8 cellular contexts compared by ENCODE assay signal in the genomic region with DNA sequence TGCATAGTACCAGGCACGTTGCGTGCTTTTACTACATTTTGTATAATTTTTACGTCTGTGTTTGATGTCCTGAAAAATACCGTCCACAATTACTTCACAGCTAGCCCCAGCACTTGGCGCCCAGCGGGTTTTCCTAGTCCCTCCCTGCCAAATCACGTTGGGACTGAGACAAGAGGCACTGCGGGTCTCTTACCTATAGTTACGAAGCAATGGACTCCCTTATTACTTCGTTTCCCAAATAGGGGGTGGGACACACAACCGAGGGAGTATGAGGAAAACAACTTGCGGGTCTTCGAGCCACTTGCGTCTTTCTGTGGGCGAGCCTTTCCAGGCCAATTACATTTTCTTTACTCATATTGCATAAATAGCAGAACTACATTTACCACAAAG. TPM values are rescaled to one million over a fixed set of nuclear protein-coding genes. Genes with fewer than 3 reads are reported as not detected.
DNase-seq lines count a peak whose midpoint lies in the region; ATAC-seq, FAIRE-seq and TF ChIP-seq lines count a peak whose summit lies in the region.

No MANE protein-coding gene starts in this region.

- H3K4me1 ChIP-seq in DOHH2 (ENCODE audit: control insufficient read depth, low read length): peaks cover 26% of the 10 kb centered on the region
- H3K4me1 ChIP-seq in MM.1S (ENCODE audit: low read length): peaks cover 13% of the 10 kb centered on the region
- peaks cover 22% of the 10 kb centered on the region for H3K4me1 ChIP-seq in HepG2 (ENCODE audit: insufficient read depth, low read length)
- peaks cover 0 to 10% of the 10 kb centered on the region in 2 donors for H3K4me1 ChIP-seq in thyroid gland

- ATAC-seq in HepG2: peak; percentile 15
- no peak for ATAC-seq in HG03439 (IDR thresholded peaks at IDR 0.05; ENCODE audit: unreplicated experiment)
- ATAC-seq in HG02588 (IDR thresholded peaks at IDR 0.05; ENCODE audit: unreplicated experiment): no peak
- ATAC-seq in GM18870 (IDR thresholded peaks at IDR 0.05; ENCODE audit: unreplicated experiment): no peak

- peaks cover 7% of the 10 kb centered on the region for H3K27me3 Mint-ChIP-seq in brain

- H3K27me3 ChIP-seq in DOHH2 (ENCODE audit: control insufficient read depth, low read length) (no peaks in the 10 kb centered on the region), MM.1S (replicated peaks; ENCODE audit: insufficient read depth, low read length) (no peaks in the 10 kb centered on the region), HepG2 (ENCODE audit: control insufficient read depth in 1 of 2, insufficient read depth in 2 of 2, low read length in 2 of 2) (no peaks in the 10 kb centered on the region; a peak in 1 of 5 replicates), thyroid gland (no peaks in the 10 kb centered on the region)

- no peak for FAIRE-seq in HepG2 (lab: Jason Lieb, UNC)

- peaks cover 0 to 3% (median 0%) of the 10 kb centered on the region in 5 experiments for H3K9me3 Mint-ChIP-seq in brain

- peak overlapping the region; percentile 86 for H2AFZ ChIP-seq in MM.1S (ENCODE audit: low read length)
- peak overlapping the region; percentile 93 for H2AFZ ChIP-seq in HepG2 (ENCODE audit: low read length)

- peak overlapping the region; percentile 63 for H3K4me2 ChIP-seq in DOHH2 (ENCODE audit: low read length)
- peak overlapping the region; percentile 96 for H3K4me2 ChIP-seq in MM.1S (ENCODE audit: low read depth, low read length)
- H3K4me2 ChIP-seq in HepG2 (ENCODE audit: low read depth, low read length): peak overlapping the region; percentile 91

- peaks cover 46% of the 10 kb centered on the region for H3K4me1 Mint-ChIP-seq in brain

- TF ChIP-seq CTCF in DOHH2 (IDR thresholded peaks at IDR 0.05; ENCODE audit: low read depth, low read length, poor library complexity, severe bottlenecking): no peak
- no peak for TF ChIP-seq CTCF in MM.1S (IDR thresholded peaks at IDR 0.05; ENCODE audit: low read length)
- no peak for TF ChIP-seq CTCF in brain (conservative IDR thresholded peaks at IDR 0.05)
- TF ChIP-seq CTCF in HepG2 (CRISPR knock-in tag; IDR thresholded peaks at IDR 0.05): no peak
- TF ChIP-seq CTCF in thyroid gland (IDR thresholded peaks at IDR 0.05): no peak

- no peak for TF ChIP-seq RAD21 in HepG2 (CRISPR knock-in tag; IDR thresholded peaks at IDR 0.05)

- peak overlapping the region; percentile 92 to 99 (median 98) for H3K4me3 Mint-ChIP-seq in brain

- intact Hi-C loops in HepG2 (cut with micrococcal nuclease; ENCODE audit: unreplicated experiment) (loop anchor here (10.0 kb wide), 1 partner anchor 898 kb away; no protein-coding TSS in a partner anchor), thyroid gland (cut with DNase I) (no loop called here)

- CTCF ChIA-PET in HepG2 (lab: Yijun Ruan, JAX; ENCODE audit: low intra/inter-chr PET ratio, low total read pairs): no interaction called here

- peak; percentile 28 for DNase-seq in MM.1S
- no peak for DNase-seq in HepG2 (ENCODE audit: low spot score)
- DNase-seq in thyroid gland: peak in 1 of 2 donors; percentile 12

- TSS peak; percentile 92 for BruUV-seq in HepG2 (replicated peaks; lab: Mats Ljungman, UMichigan)

- TF ChIP-seq EP300 in HepG2 (IDR thresholded peaks at IDR 0.05; ENCODE audit: low read depth in 2 of 2, low read length in 2 of 2) (no peak), HepG2 (CRISPR knock-in tag; IDR thresholded peaks at IDR 0.05; ENCODE audit: borderline replicate concordance) (no peak)

- H3K9me3 ChIP-seq in DOHH2 (ENCODE audit: control insufficient read depth, insufficient read depth, low read length) (no peaks in the 10 kb centered on the region), MM.1S (replicated peaks; ENCODE audit: insufficient read depth, low read length) (no peaks in the 10 kb centered on the region), HepG2 (ENCODE audit: low read length) (no peaks in the 10 kb centered on the region), thyroid gland (no peaks in the 10 kb centered on the region)

- H3K36me3 ChIP-seq in DOHH2 (ENCODE audit: control insufficient read depth, low read length) (peaks cover 5% of the 10 kb centered on the region; the same call in 1 of the 2 replicates), MM.1S (replicated peaks; ENCODE audit: insufficient read depth, low read length) (no peaks in the 10 kb centered on the region), HepG2 (replicated peaks in 1 of 2; ENCODE audit: control insufficient read depth in 1 of 2, insufficient read depth in 2 of 2, low read length in 2 of 2) (no peaks in the 10 kb centered on the region), thyroid gland (no peaks in the 10 kb centered on the region)

- WGBS in HepG2 (ENCODE audit: low lambda C conversion rate): 36% methylated on average over 15 of the region's 15 CpGs
- WGBS in thyroid gland, 2 donors: 1 to 2% methylated on average over 14 to 15 of the region's 15 CpGs

- in situ Hi-C loops in HepG2 (cut with HindIII; ENCODE audit: extremely low pct_ligation_motif_present, low pct_unique_long_range_greater_than_20kb): loop anchor here (25.0 kb wide), 1 partner anchor 895 kb away; a partner anchor contains a TSS

- H3K27ac Mint-ChIP-seq in brain: peak overlapping the region; percentile 97 to 100 (median 99)

- POLR2A ChIA-PET in HepG2 (lab: Yijun Ruan, JAX): interaction anchor here (1.0 to 1.3 kb wide), 3 partner anchors 16 to 460 kb away, joined by 3 to 4 read pairs (median 4); a partner anchor contains a TSS

- H3K27ac ChIP-seq in DOHH2 (ENCODE audit: low read depth, low read length) (peak overlapping the region; percentile 41), MM.1S (ENCODE audit: low read length) (peak overlapping the region; percentile 76; the same call in 1 of the 2 replicates), HepG2 (ENCODE audit: extremely low read length, insufficient read depth, low read length) (peak overlapping the region; percentile 82), thyroid gland (peak overlapping the region in 1 of 3 donors; percentile 91)

- TF ChIP-seq POLR2A in HepG2 (IDR thresholded peaks at IDR 0.05; ENCODE audit: insufficient read depth in 1 of 2, low read depth in 2 of 2, low read length in 2 of 2): no peak
- no peak for TF ChIP-seq POLR2A in thyroid gland (IDR thresholded peaks at IDR 0.05)

- no peaks in the 10 kb centered on the region for H3K9me2 ChIP-seq in DOHH2 (replicated peaks; ENCODE audit: control insufficient read depth, low read length)
- no peaks in the 10 kb centered on the region for H3K9me2 ChIP-seq in MM.1S (replicated peaks; ENCODE audit: insufficient read depth, low read length)

- peak overlapping the region; percentile 79 for H3K4me3 ChIP-seq in DOHH2 (ENCODE audit: low read length)
- H3K4me3 ChIP-seq in MM.1S (ENCODE audit: low read length): peak overlapping the region; percentile 70
- peak overlapping the region; percentile 74 to 90 (median 86) for H3K4me3 ChIP-seq in HepG2 (replicated peaks in 1 of 3; ENCODE audit: insufficient read depth in 1 of 3, low read depth in 2 of 3, low read length in 3 of 3)
- peak overlapping the region; percentile 37 to 60 (median 53) for H3K4me3 ChIP-seq in thyroid gland (replicated peaks in 1 of 3)

- H4K20me1 ChIP-seq in DOHH2 (ENCODE audit: control insufficient read depth, insufficient read depth, low read depth, low read length) (no peaks in the 10 kb centered on the region), MM.1S (ENCODE audit: insufficient read depth, low read length) (no peaks in the 10 kb centered on the region), HepG2 (ENCODE audit: insufficient read depth, low read length) (no peaks in the 10 kb centered on the region)

- H3K9ac ChIP-seq in MM.1S (ENCODE audit: low read length) (peak overlapping the region; percentile 78), HepG2 (ENCODE audit: insufficient read depth, low read depth, low read length) (peak overlapping the region; percentile 83)

- H3K79me2 ChIP-seq in DOHH2 (ENCODE audit: control insufficient read depth, low read length) (peaks cover 65% of the 10 kb centered on the region), MM.1S (ENCODE audit: low read length) (peaks cover 37% of the 10 kb centered on the region), HepG2 (ENCODE audit: insufficient read depth, low read length) (peaks cover 15% of the 10 kb centered on the region)

- H3F3A ChIP-seq in DOHH2 (ENCODE audit: control insufficient read depth, insufficient read depth) (no peaks in the 10 kb centered on the region), MM.1S (ENCODE audit: insufficient read depth, low read length) (peaks cover 7% of the 10 kb centered on the region; the same call in 1 of the 2 replicates)

- no peaks in the 10 kb centered on the region for H3K36me3 Mint-ChIP-seq in brain

TF ChIP-seq in HepG2, 621 proteins besides CTCF, POLR2A, EP300 and RAD21 (continues in another document):
- TF ChIP-seq GFI1 (CRISPR knock-in tag; IDR thresholded peaks at IDR 0.05; ENCODE audit: borderline replicate concordance): 0 out of 2 replicates have a peak, but pooled peaks have one; percentile 31
- TF ChIP-seq, protein P1, sequence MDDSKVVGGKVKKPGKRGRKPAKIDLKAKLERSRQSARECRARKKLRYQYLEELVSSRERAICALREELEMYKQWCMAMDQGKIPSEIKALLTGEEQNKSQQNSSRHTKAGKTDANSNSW (CRISPR knock-in tag; IDR thresholded peaks at IDR 0.05; ENCODE audit: borderline replicate concordance): no peak

RNA-seq across cellular contexts. Expression of a gene that starts 0.6 kb away (rescaled TPM):
- polyA plus RNA-seq in brain (ENCODE audit: insufficient read depth, low read depth, low replicate concordance) (31.4 TPM), HepG2 (2011; rRNA removed) (4.2 and 6.4 TPM in 2 replicates)
- total RNA-seq in HepG2 (2016; rRNA removed; fragmentation: Illumina TruSeq; extraction: Trizol) (48.7 and 84.6 TPM in 2 replicates), thyroid gland (10 to 100 TPM in 3 of 4 donors, 1 to 10 TPM in 1; 7.7 to 15.0 (median 12.9) TPM)
- 22.7 and 23.9 TPM in 2 replicates for total RNA-seq in HepG2 (2016; cell fraction: cytosol; rRNA removed; fragmentation: Illumina TruSeq; extraction: Trizol; ENCODE audit: low read depth)
- total RNA-seq in HepG2 (2016; cell fraction: insoluble cytoplasmic fraction; rRNA removed; fragmentation: Illumina TruSeq; extraction: Trizol): 58.0 and 83.6 TPM in 2 replicates
- 35.7 and 38.1 TPM in 2 replicates for total RNA-seq in HepG2 (2016; cell fraction: membrane; rRNA removed; fragmentation: Illumina TruSeq; extraction: Trizol)
- total RNA-seq in HepG2 (2016; cell fraction: nucleus; rRNA removed; fragmentation: Illumina TruSeq; extraction: Trizol): 32.8 and 34.1 TPM in 2 replicates
- polyA plus RNA-seq in HepG2 (2011; cell fraction: cytosol; rRNA removed): 2.9 and 4.7 TPM in 2 replicates
- 1.4 and 2.2 TPM in 2 replicates for polyA plus RNA-seq in HepG2 (2011; cell fraction: nucleus; rRNA removed)
- 21.0 and 28.1 TPM in 2 replicates for polyA plus RNA-seq in HepG2 (2012)
- polyA plus RNA-seq in HepG2 (2016; cell fraction: cytosol; fragmentation: Illumina TruSeq; extraction: Trizol; ENCODE audit: low read depth): 25.4 and 39.7 TPM in 2 replicates
- 89.7 and 91.9 TPM in 2 replicates for polyA plus RNA-seq in HepG2 (2016; cell fraction: insoluble cytoplasmic fraction; fragmentation: Illumina TruSeq; extraction: Trizol; ENCODE audit: low read depth)
- polyA plus RNA-seq in HepG2 (2016; cell fraction: membrane; fragmentation: Illumina TruSeq; extraction: Trizol; ENCODE audit: low read depth): 36.2 and 40.4 TPM in 2 replicates
- 38.0 and 40.1 TPM in 2 replicates for polyA plus RNA-seq in HepG2 (2016; cell fraction: nucleus; fragmentation: Illumina TruSeq; extraction: Trizol; ENCODE audit: insufficient read depth, low read depth)
- 6.4 and 8.1 TPM in 2 replicates for polyA minus RNA-seq in HepG2 (2011; rRNA and poly(A)+ RNA removed; ENCODE audit: low replicate concordance)
- polyA minus RNA-seq in HepG2 (2011; cell fraction: cytosol; rRNA and poly(A)+ RNA removed): 5.3 and 6.2 TPM in 2 replicates
- polyA minus RNA-seq in HepG2 (2011; cell fraction: nucleus; rRNA and poly(A)+ RNA removed): 8.4 and 9.8 TPM in 2 replicates
